ENCODE assay signal across 21 cellular contexts in the genomic region with DNA sequence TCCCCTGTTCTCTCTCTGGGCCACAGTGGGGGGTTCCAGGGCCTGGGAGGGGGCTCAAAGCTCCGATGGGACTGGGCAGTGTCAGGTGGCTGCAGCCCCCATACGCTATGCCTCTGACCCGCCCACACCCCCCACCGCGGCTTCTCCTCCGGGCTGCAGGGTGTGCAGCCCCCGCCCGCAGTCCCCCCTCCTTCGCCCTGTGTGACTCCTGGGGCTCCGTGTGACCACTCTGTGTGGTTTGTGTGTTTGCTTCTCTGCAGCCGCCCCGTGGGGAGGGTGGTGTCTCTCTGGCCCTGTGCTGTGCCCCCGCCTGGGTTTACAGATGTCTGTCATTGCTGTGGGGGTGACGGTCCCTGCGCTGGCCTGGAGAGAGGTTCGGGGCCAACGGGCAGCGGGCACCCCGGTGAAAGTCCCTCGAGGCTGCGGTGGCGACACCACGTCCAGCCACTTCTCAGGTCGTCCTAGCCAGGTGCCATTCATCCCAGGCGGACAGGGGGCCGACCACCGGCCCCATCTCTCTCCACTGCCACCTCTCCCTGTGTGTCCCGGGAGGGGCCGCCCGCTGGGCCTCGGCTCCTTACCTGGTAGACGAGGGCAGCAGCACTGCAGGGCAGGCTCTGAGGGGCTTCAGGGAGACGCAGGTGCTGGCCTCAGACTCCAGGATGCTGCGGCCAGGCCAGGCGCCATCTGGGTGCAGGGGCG. TPM values are rescaled to one million over a fixed set of nuclear protein-coding genes. Genes with fewer than 3 reads are reported as not detected.
"Had no signal": no experiment of that assay in that cellular context is flagged by ENCODE, and none has a peak within 500 bp of the region (broad histone marks: within the 10 kb centered on the region; RNA-seq: fewer than 3 reads in every experiment).

No MANE protein-coding gene starts in this region.

- H3K4me3 ChIP-seq: gastrocnemius medialis, left lung, neural progenitor cell, ovary, sigmoid colon, tibial nerve, uterus had no signal

- H3K9me3 ChIP-seq: gastrocnemius medialis, left lung, ovary, sigmoid colon, uterus had no signal

- ATAC-seq: activated CD8-positive, alpha-beta T cell treated with anti-CD3 and anti-CD28 coated beads, Interleukin-2, amount 10 ng/mL, durations not matched to agents 7 days and 5 days; effector memory CD8-positive, alpha-beta T cell had no signal

- H3K9ac ChIP-seq: neural progenitor cell had no signal

- DNase-seq: activated B cell treated with CpG ODN at 0.5 μM for 24 hours; activated CD4-positive, alpha-beta T cell treated with anti-CD3 and anti-CD28 coated beads for 48 hours; activated CD8-positive, alpha-beta T cell treated with anti-CD3 and anti-CD28 coated beads, Interleukin-2, amount 10 ng/mL, durations not matched to agents 7 days and 5 days; activated gamma-delta T cell treated with Interleukin-2 at 50 U/mL for 16 hours; activated naive CD8-positive, alpha-beta T cell treated with anti-CD3 and anti-CD28 coated beads for 36 hours; cerebellar nuclear complex; effector memory CD8-positive, alpha-beta T cell; left lung; naive B cell; sigmoid colon; stimulated activated CD4-positive, alpha-beta T cell treated with anti-CD3 and anti-CD28 coated beads, Interleukin-1b, Interleukin-23, amount 100 ng/mL, for 48 hours; T-helper 2 cell; uterus had no signal

- H3K4me2 ChIP-seq: neural progenitor cell had no signal

- H3K27ac ChIP-seq: epithelial cell of prostate, gastrocnemius medialis, left lung, neural progenitor cell, ovary, sigmoid colon, tibial nerve, uterus had no signal

- H3K4me1 ChIP-seq: gastrocnemius medialis, left lung, sigmoid colon, uterus had no signal

- H3K27me3 ChIP-seq: ovary had no signal

- H3K36me3 ChIP-seq: gastrocnemius medialis, left lung, neural progenitor cell, ovary, sigmoid colon, tibial nerve, uterus had no signal

- H2AFZ ChIP-seq: neural progenitor cell had no signal

- FAIRE-seq: keratinocyte had no signal

RNA-seq across cellular contexts. Expression of a gene that starts 5.5 kb away (rescaled TPM):
- total RNA-seq: activated B cell treated with CpG ODN at 0.5 μM for 24 hours; activated CD8-positive, alpha-beta T cell treated with anti-CD3 and anti-CD28 coated beads, Interleukin-2, amount 10 ng/mL, durations not matched to agents 7 days and 5 days; activated naive CD8-positive, alpha-beta T cell treated with anti-CD3 and anti-CD28 coated beads for 36 hours; left lung; mammary epithelial cell; ovary; sigmoid colon; tibial nerve; uterus had no signal
- polyA plus RNA-seq: keratinocyte, mammary epithelial cell, ovary had no signal

RNA-seq across cellular contexts. Expression of a gene that starts 18.0 kb away (rescaled TPM):
- total RNA-seq: activated B cell treated with CpG ODN at 0.5 μM for 24 hours; activated CD8-positive, alpha-beta T cell treated with anti-CD3 and anti-CD28 coated beads, Interleukin-2, amount 10 ng/mL, durations not matched to agents 7 days and 5 days; activated naive CD8-positive, alpha-beta T cell treated with anti-CD3 and anti-CD28 coated beads for 36 hours; dermis blood vessel endothelial cell; gastrocnemius medialis; left lung; mammary epithelial cell; sigmoid colon; tibial nerve; uterus had no signal
- polyA plus RNA-seq: keratinocyte, mammary epithelial cell, ovary, sigmoid colon had no signal
